9 cellular contexts compared by ENCODE assay signal in the genomic region with DNA sequence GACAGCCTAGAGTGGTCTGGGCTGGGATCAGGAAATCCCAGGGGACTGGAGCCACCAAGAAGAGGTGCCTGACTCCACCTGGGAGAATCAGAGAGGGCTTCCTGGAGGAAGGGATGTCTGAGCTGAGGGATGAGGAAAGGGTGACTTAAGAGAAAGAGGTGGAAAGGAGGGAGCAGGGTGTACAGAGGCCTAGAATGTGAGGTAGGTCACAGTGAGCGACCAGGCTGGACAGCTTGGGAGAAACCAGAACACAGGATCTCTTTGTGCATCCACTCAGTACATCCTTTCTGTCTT. TPM values are rescaled to one million over a fixed set of nuclear protein-coding genes. Genes with fewer than 3 reads are reported as not detected.
DNase-seq lines count a peak whose midpoint lies in the region; ATAC-seq and TF ChIP-seq lines count a peak whose summit lies in the region.
"Had no signal": no experiment of that assay in that cellular context is flagged by ENCODE, and none has a peak within 500 bp of the region (broad histone marks: within the 10 kb centered on the region; RNA-seq: fewer than 3 reads in every experiment).

No MANE protein-coding gene starts in this region.

- H2AFZ ChIP-seq in OCI-LY1 (ENCODE audit: low read length), result no peak overlapping the region

- H3K9ac ChIP-seq in OCI-LY1 (ENCODE audit: low read length), result peak overlapping the region; percentile 69
- H3K9ac ChIP-seq in endocrine pancreas (ENCODE audit: control insufficient read depth, insufficient read depth, low read length), result peak overlapping the region; percentile 85

- POLR2A ChIA-PET in CD8-positive, alpha-beta T cell (lab: Charles Lee), result interaction anchor here (0.9 to 3.2 kb wide), 4 partner anchors 11 to 173 kb away, joined by 3 to 21 read pairs (median 10); a partner anchor contains a TSS

- CTCF ChIA-PET in CD8-positive, alpha-beta T cell (lab: Charles Lee), result interaction anchor here (0.9 to 4.7 kb wide), 4 partner anchors 11 to 54 kb away, joined by 3 to 30 read pairs (median 4); no protein-coding TSS in a partner anchor

- peaks cover 18% of the 10 kb centered on the region for H3K4me1 ChIP-seq in CD8-positive, alpha-beta T cell (ENCODE audit: insufficient read depth, low read length)
- H3K4me1 ChIP-seq in OCI-LY1 (ENCODE audit: insufficient read depth, low read length, severe bottlenecking) (peaks cover 24% of the 10 kb centered on the region), endocrine pancreas (ENCODE audit: control insufficient read depth, insufficient read depth, low read length) (no peaks in the 10 kb centered on the region), neutrophil (ENCODE audit: control insufficient read depth in 1 of 2, insufficient read depth in 1 of 2, low read depth in 1 of 2, low read length in 1 of 2) (peaks cover 27 to 32% of the 10 kb centered on the region in 2 experiments)

- no peaks in the 10 kb centered on the region for H3K9me2 ChIP-seq in OCI-LY1 (ENCODE audit: low read depth, low read length)

- H3K4me1 Mint-ChIP-seq in CD8-positive, alpha-beta T cell (ENCODE audit: low read depth), result peaks cover 42% of the 10 kb centered on the region

- H3K4me3 Mint-ChIP-seq in CD8-positive, alpha-beta T cell, result peak overlapping the region; percentile 92

- no peaks in the 10 kb centered on the region for H3K27me3 ChIP-seq in CD8-positive, alpha-beta T cell (ENCODE audit: insufficient read depth, low read length)
- no peaks in the 10 kb centered on the region for H3K27me3 ChIP-seq in OCI-LY1 (ENCODE audit: insufficient read depth, low read length)
- H3K27me3 ChIP-seq in endocrine pancreas (ENCODE audit: control insufficient read depth, insufficient read depth, low read length), result no peaks in the 10 kb centered on the region
- H3K27me3 ChIP-seq in neutrophil, result no peaks in the 10 kb centered on the region

- no peaks in the 10 kb centered on the region for H4K20me1 ChIP-seq in OCI-LY1 (ENCODE audit: insufficient read depth, low read length)

- H3K9me3 Mint-ChIP-seq in CD8-positive, alpha-beta T cell, result no peaks in the 10 kb centered on the region

- DNase-seq in CD8-positive, alpha-beta T cell, result no peak
- DNase-seq in erythroblast (lab: John Stamatoyannopoulos, UW), result no peak
- no peak for DNase-seq in NCI-H526 treated with DMSO at 0.1 percent for 48 hours (lab: John Stamatoyannopoulos, UW)
- no peak for DNase-seq in UCSD-AML1 (lab: John Stamatoyannopoulos, UW; ENCODE audit: unreplicated experiment)
- DNase-seq: NCI-H187 treated with DMSO at 0.1 percent for 48 hours had no signal

- no peaks in the 10 kb centered on the region for H3F3A ChIP-seq in OCI-LY1 (ENCODE audit: insufficient read depth, low read length)

- H3K9me3 ChIP-seq in CD8-positive, alpha-beta T cell (ENCODE audit: low read length), result no peaks in the 10 kb centered on the region
- H3K9me3 ChIP-seq in OCI-LY1 (ENCODE audit: low read length) (no peaks in the 10 kb centered on the region), endocrine pancreas (ENCODE audit: control insufficient read depth, low read length) (no peaks in the 10 kb centered on the region), neutrophil (no peaks in the 10 kb centered on the region)

- H3K36me3 ChIP-seq in CD8-positive, alpha-beta T cell (ENCODE audit: insufficient read depth, low read length), result peaks cover 30% of the 10 kb centered on the region
- H3K36me3 ChIP-seq in OCI-LY1 (ENCODE audit: insufficient read depth, low read length), result peaks cover 37% of the 10 kb centered on the region
- H3K36me3 ChIP-seq in endocrine pancreas (ENCODE audit: control insufficient read depth, insufficient read depth, low read length), result no peaks in the 10 kb centered on the region
- H3K36me3 ChIP-seq in neutrophil, result peaks cover 55% of the 10 kb centered on the region

- no peaks in the 10 kb centered on the region for H3K79me2 ChIP-seq in OCI-LY1 (ENCODE audit: insufficient read depth, low read length)

- no peak for TF ChIP-seq POLR2A in erythroblast (IDR thresholded peaks at IDR 0.05; ENCODE audit: low read length)

- peaks cover 66% of the 10 kb centered on the region for H3K36me3 Mint-ChIP-seq in CD8-positive, alpha-beta T cell

- peak overlapping the region; percentile 71 for H3K4me3 ChIP-seq in CD8-positive, alpha-beta T cell (ENCODE audit: low read depth, low read length)
- peak overlapping the region; percentile 96 for H3K4me3 ChIP-seq in OCI-LY1 (ENCODE audit: low read depth, low read length, poor library complexity, severe bottlenecking)
- peak overlapping the region; percentile 53 for H3K4me3 ChIP-seq in endocrine pancreas (ENCODE audit: control insufficient read depth, insufficient read depth, low read length)
- peak overlapping the region; percentile 89 to 93 for H3K4me3 ChIP-seq in neutrophil (ENCODE audit: low read depth in 1 of 2, low read length in 1 of 2)

- peak overlapping the region; percentile 79 for H3K4me2 ChIP-seq in OCI-LY1 (ENCODE audit: low read length)

- no peaks in the 10 kb centered on the region for H3K27me3 Mint-ChIP-seq in CD8-positive, alpha-beta T cell (ENCODE audit: low read depth)

- no peak for TF ChIP-seq CTCF in CD8-positive, alpha-beta T cell (IDR thresholded peaks at IDR 0.05)
- TF ChIP-seq CTCF in OCI-LY1 (IDR thresholded peaks at IDR 0.05; ENCODE audit: low read length) (no peak), neutrophil (IDR thresholded peaks at IDR 0.05) (no peak)

- H3K27ac Mint-ChIP-seq in CD8-positive, alpha-beta T cell, result peak overlapping the region; percentile 97

- intact Hi-C loops in CD8-positive, alpha-beta T cell (cut with DNase I, micrococcal nuclease), result loop anchor here (5.0 to 10.0 kb wide), 4 partner anchors 181 to 959 kb away; a partner anchor contains a TSS

- ATAC-seq in CD8-positive, alpha-beta T cell, result no peak
- no peak for ATAC-seq in GM19023 (IDR thresholded peaks at IDR 0.05; ENCODE audit: unreplicated experiment)

- H3K27ac ChIP-seq in CD8-positive, alpha-beta T cell (ENCODE audit: low read depth, low read length), result no peak overlapping the region
- H3K27ac ChIP-seq in OCI-LY1 (ENCODE audit: low read depth, low read length, poor library complexity, severe bottlenecking) (peak overlapping the region; percentile 37), neutrophil (peak overlapping the region; percentile 81)

RNA-seq across cellular contexts. Expression of a gene that starts 1.0 kb away (rescaled TPM):
- total RNA-seq in CD8-positive, alpha-beta T cell, result 10 to 100 TPM; 69.7 to 71.2 TPM

RNA-seq across cellular contexts. Expression of a gene that starts 1.6 kb away (rescaled TPM):
- total RNA-seq in CD8-positive, alpha-beta T cell, result 10 to 100 TPM; 27.4 to 34.7 TPM

RNA-seq across cellular contexts. Expression of a gene that starts 5.3 kb away (rescaled TPM):
- total RNA-seq in CD8-positive, alpha-beta T cell, result not detected

RNA-seq across cellular contexts. Expression of a gene that starts 23.6 kb away (rescaled TPM):
- total RNA-seq in CD8-positive, alpha-beta T cell, result 100 to 1,000 TPM; 141 to 146 TPM

RNA-seq across cellular contexts. Expression of a gene that starts 36.0 kb away (rescaled TPM):
- not detected for total RNA-seq in CD8-positive, alpha-beta T cell
